ENCODE assay signal across 22 cellular contexts in the genomic region with DNA sequence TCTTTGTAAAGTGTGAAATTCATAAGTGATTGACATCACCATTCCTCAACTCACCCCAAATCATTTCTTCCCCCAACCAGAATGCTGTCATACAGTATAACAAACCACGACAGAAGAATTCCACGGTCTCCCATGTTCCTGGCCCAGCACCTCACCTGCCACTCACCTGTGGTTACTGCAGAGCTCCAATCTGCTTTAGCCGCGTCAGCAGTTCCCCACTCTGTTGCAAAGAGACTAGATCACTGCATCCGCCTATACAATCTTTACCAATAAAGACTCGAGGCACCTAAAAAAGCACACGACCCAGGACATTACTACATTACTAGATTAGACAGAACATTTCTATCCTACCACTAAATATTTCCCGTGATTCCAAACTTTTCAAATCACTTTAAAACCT. TPM values are rescaled to one million over a fixed set of nuclear protein-coding genes. Genes with fewer than 3 reads are reported as not detected.
DNase-seq lines count a peak whose midpoint lies in the region; ATAC-seq and TF ChIP-seq lines count a peak whose summit lies in the region.
"Had no signal": no experiment of that assay in that cellular context is flagged by ENCODE, and none has a peak within 500 bp of the region (broad histone marks: within the 10 kb centered on the region; RNA-seq: fewer than 3 reads in every experiment).

No MANE protein-coding gene starts in this region.

- H3K9me3 ChIP-seq in CD8-positive, alpha-beta T cell (ENCODE audit: low read length) = no peaks in the 10 kb centered on the region
- no peaks in the 10 kb centered on the region for H3K9me3 ChIP-seq in osteoblast (ENCODE audit: low read depth, low read length)
- H3K9me3 ChIP-seq: heart right ventricle, testis had no signal

- H3K4me2 ChIP-seq in osteoblast (ENCODE audit: insufficient read depth, low read length) = no peak overlapping the region

- H3K36me3 Mint-ChIP-seq in T-helper 1 cell treated with Interleukin-12 subunit alpha and Interleukin-12 subunit beta and Interleukin-4 antibody, amounts not matched to agents 30 μg/mL and 1 μg/mL, for 36 hours (ENCODE audit: low read depth) = peaks cover 48% of the 10 kb centered on the region
- H3K36me3 Mint-ChIP-seq in CD8-positive, alpha-beta T cell = peaks cover 65% of the 10 kb centered on the region
- H3K36me3 Mint-ChIP-seq in activated naive CD8-positive, alpha-beta T cell treated with anti-CD3 and anti-CD28 coated beads, Interleukin-2, amount 50 U/mL, for 24 hours (ENCODE audit: low read depth) = peaks cover 12% of the 10 kb centered on the region

- no peaks in the 10 kb centered on the region for H3K9me3 Mint-ChIP-seq in T-helper 1 cell treated with Interleukin-12 subunit alpha and Interleukin-12 subunit beta and Interleukin-4 antibody, amounts not matched to agents 30 μg/mL and 1 μg/mL, for 36 hours
- no peaks in the 10 kb centered on the region for H3K9me3 Mint-ChIP-seq in CD8-positive, alpha-beta T cell
- no peaks in the 10 kb centered on the region for H3K9me3 Mint-ChIP-seq in activated naive CD8-positive, alpha-beta T cell treated with anti-CD3 and anti-CD28 coated beads, Interleukin-2, amount 50 U/mL, for 24 hours
- H3K9me3 Mint-ChIP-seq: activated T-helper 1 cell treated with anti-CD3 and anti-CD28 coated beads, Interleukin-12 subunit alpha, Interleukin-12 subunit beta, Interleukin-2, Interleukin-4 antibody, amounts not matched to agents 30 ng/mL and 10 ng/mL and 1 ng/mL, durations not matched to agents 14 hours and 24 hours and 36 hours had no signal

- no peaks in the 10 kb centered on the region for H3K27me3 ChIP-seq in CD8-positive, alpha-beta T cell (ENCODE audit: insufficient read depth, low read length)
- H3K27me3 ChIP-seq in osteoblast (ENCODE audit: insufficient read depth, low read length) = no peaks in the 10 kb centered on the region
- H3K27me3 ChIP-seq: heart right ventricle, testis had no signal

- DNase-seq in T-helper 1 cell (no peak), osteoblast (ENCODE audit: insufficient read length, low spot score, missing footprints) (no peak), NCI-H2227 treated with DMSO at 0.1 percent for 48 hours (lab: John Stamatoyannopoulos, UW) (no peak), CD1c-positive myeloid dendritic cell (ENCODE audit: extremely low spot score) (no peak)
- no peak for DNase-seq in CD8-positive, alpha-beta T cell
- DNase-seq in activated naive CD8-positive, alpha-beta T cell treated with anti-CD3 and anti-CD28 coated beads, Interleukin-2, amount 50 U/mL, for 24 hours = no peak
- DNase-seq: activated CD4-positive, alpha-beta T cell treated with anti-CD3 and anti-CD28 coated beads, Interleukin-2, amount 50 U/mL, for 1 hour; aorta; C1 segment of cervical spinal cord; DMS53; heart right ventricle; NCI-H1417; NCI-H774; PC-3; stimulated activated CD4-positive, alpha-beta T cell treated with anti-CD3 and anti-CD28 coated beads, Interleukin-4, amount 100 ng/mL, for 1 hour; T1000; testis had no signal

- no peaks in the 10 kb centered on the region for H3K27me3 Mint-ChIP-seq in T-helper 1 cell treated with Interleukin-12 subunit alpha and Interleukin-12 subunit beta and Interleukin-4 antibody, amounts not matched to agents 30 μg/mL and 1 μg/mL, for 36 hours (ENCODE audit: low read depth)
- no peaks in the 10 kb centered on the region for H3K27me3 Mint-ChIP-seq in CD8-positive, alpha-beta T cell (ENCODE audit: low read depth)
- H3K27me3 Mint-ChIP-seq in activated naive CD8-positive, alpha-beta T cell treated with anti-CD3 and anti-CD28 coated beads, Interleukin-2, amount 50 U/mL, for 24 hours = no peaks in the 10 kb centered on the region

- H3K36me3 ChIP-seq in CD8-positive, alpha-beta T cell (ENCODE audit: insufficient read depth, low read length) = peaks cover 15% of the 10 kb centered on the region
- peaks cover 39% of the 10 kb centered on the region for H3K36me3 ChIP-seq in osteoblast (ENCODE audit: insufficient read depth, low read length)

- H2AFZ ChIP-seq in osteoblast (ENCODE audit: low read length) = no peak overlapping the region

- peak overlapping the region; percentile 54 for H3K27ac ChIP-seq in CD8-positive, alpha-beta T cell (ENCODE audit: low read depth, low read length)
- H3K27ac ChIP-seq in osteoblast (ENCODE audit: low read depth, low read length) = peak overlapping the region; percentile 61
- H3K27ac ChIP-seq: 22Rv1, testis had no signal

- H3K27ac Mint-ChIP-seq in T-helper 1 cell treated with Interleukin-12 subunit alpha and Interleukin-12 subunit beta and Interleukin-4 antibody, amounts not matched to agents 30 μg/mL and 1 μg/mL, for 36 hours = peak overlapping the region; percentile 2
- H3K27ac Mint-ChIP-seq in CD8-positive, alpha-beta T cell = peak overlapping the region; percentile 93
- peak overlapping the region; percentile 45 for H3K27ac Mint-ChIP-seq in activated naive CD8-positive, alpha-beta T cell treated with anti-CD3 and anti-CD28 coated beads, Interleukin-2, amount 50 U/mL, for 24 hours
- H3K27ac Mint-ChIP-seq: activated T-helper 1 cell treated with anti-CD3 and anti-CD28 coated beads, Interleukin-12 subunit alpha, Interleukin-12 subunit beta, Interleukin-2, Interleukin-4 antibody, amounts not matched to agents 30 ng/mL and 10 ng/mL and 1 ng/mL, durations not matched to agents 14 hours and 24 hours and 36 hours had no signal

- peaks cover 22% of the 10 kb centered on the region for H4K20me1 ChIP-seq in osteoblast (ENCODE audit: insufficient read depth, low read length)

- peak overlapping the region; percentile 53 for H3K4me3 ChIP-seq in CD8-positive, alpha-beta T cell (ENCODE audit: low read depth, low read length)
- no peak overlapping the region for H3K4me3 ChIP-seq in osteoblast (ENCODE audit: insufficient read depth, low read length)
- H3K4me3 ChIP-seq: lung, testis had no signal

- peaks cover 63% of the 10 kb centered on the region for H3K79me2 ChIP-seq in osteoblast (ENCODE audit: insufficient read depth, low read length)

- intact Hi-C loops in CD8-positive, alpha-beta T cell (cut with DNase I, micrococcal nuclease) = no loop called here

- H3K4me1 Mint-ChIP-seq in T-helper 1 cell treated with Interleukin-12 subunit alpha and Interleukin-12 subunit beta and Interleukin-4 antibody, amounts not matched to agents 30 μg/mL and 1 μg/mL, for 36 hours (ENCODE audit: low read depth) = peaks cover 60% of the 10 kb centered on the region
- H3K4me1 Mint-ChIP-seq in CD8-positive, alpha-beta T cell (ENCODE audit: low read depth) = peaks cover 85% of the 10 kb centered on the region
- peaks cover 85% of the 10 kb centered on the region for H3K4me1 Mint-ChIP-seq in activated naive CD8-positive, alpha-beta T cell treated with anti-CD3 and anti-CD28 coated beads, Interleukin-2, amount 50 U/mL, for 24 hours

- no peak for TF ChIP-seq CTCF in CD8-positive, alpha-beta T cell (IDR thresholded peaks at IDR 0.05)
- no peak for TF ChIP-seq CTCF in osteoblast (IDR thresholded peaks at IDR 0.05; ENCODE audit: extremely low read depth, low read depth, low read length)

- peaks cover 76% of the 10 kb centered on the region for H3K4me1 ChIP-seq in CD8-positive, alpha-beta T cell (ENCODE audit: insufficient read depth, low read length)
- peaks cover 39% of the 10 kb centered on the region for H3K4me1 ChIP-seq in osteoblast (ENCODE audit: insufficient read depth, low read length)

- ATAC-seq in CD8-positive, alpha-beta T cell = no peak
- ATAC-seq in activated naive CD8-positive, alpha-beta T cell treated with anti-CD3 and anti-CD28 coated beads, Interleukin-2, amount 50 U/mL, for 24 hours = no peak
- no peak for ATAC-seq in HG02840 (IDR thresholded peaks at IDR 0.05; ENCODE audit: low FRiP score, unreplicated experiment)
- ATAC-seq: heart right ventricle, PC-3 had no signal

- POLR2A ChIA-PET in CD8-positive, alpha-beta T cell (lab: Charles Lee) = interaction anchor here (1.0 kb wide), 1 partner anchor 16 kb away, joined by 4 read pairs; no protein-coding TSS in a partner anchor

- CTCF ChIA-PET in CD8-positive, alpha-beta T cell (lab: Charles Lee) = interaction anchor here (0.8 to 11.8 kb wide), 7 partner anchors 9 to 35 kb away, joined by 3 to 111 read pairs (median 4); no protein-coding TSS in a partner anchor

- H3K4me3 Mint-ChIP-seq in T-helper 1 cell treated with Interleukin-12 subunit alpha and Interleukin-12 subunit beta and Interleukin-4 antibody, amounts not matched to agents 30 μg/mL and 1 μg/mL, for 36 hours = no peak overlapping the region
- peak overlapping the region; percentile 98 for H3K4me3 Mint-ChIP-seq in CD8-positive, alpha-beta T cell
- H3K4me3 Mint-ChIP-seq in activated naive CD8-positive, alpha-beta T cell treated with anti-CD3 and anti-CD28 coated beads, Interleukin-2, amount 50 U/mL, for 24 hours = peak overlapping the region; percentile 0
- H3K4me3 Mint-ChIP-seq: activated T-helper 1 cell treated with anti-CD3 and anti-CD28 coated beads, Interleukin-12 subunit alpha, Interleukin-12 subunit beta, Interleukin-2, Interleukin-4 antibody, amounts not matched to agents 30 ng/mL and 10 ng/mL and 1 ng/mL, durations not matched to agents 14 hours and 24 hours and 36 hours had no signal

RNA-seq across cellular contexts. Expression of a gene that starts 6.2 kb away (rescaled TPM):
- 10 to 100 TPM; 17.9 to 19.5 TPM for total RNA-seq in CD8-positive, alpha-beta T cell
- 59.0 and 77.2 TPM in 2 replicates for total RNA-seq in osteoblast

Comparison
In these comparisons a context has a peak if more than half of its experiments do, and no peak if none do; other contexts are left out.
1. H3K27ac Mint-ChIP-seq: peak in every context shown above with its lines; median percentile 93 in CD8-positive, alpha-beta T cell; 45 in activated naive CD8-positive, alpha-beta T cell treated with anti-CD3 and anti-CD28 coated beads, Interleukin-2, amount 50 U/mL, for 24 hours; 2 in T-helper 1 cell treated with Interleukin-12 subunit alpha and Interleukin-12 subunit beta and Interleukin-4 antibody, amounts not matched to agents 30 μg/mL and 1 μg/mL, for 36 hours.